Comparison of ENCODE assay signal across 1 cellular context in the genomic region with DNA sequence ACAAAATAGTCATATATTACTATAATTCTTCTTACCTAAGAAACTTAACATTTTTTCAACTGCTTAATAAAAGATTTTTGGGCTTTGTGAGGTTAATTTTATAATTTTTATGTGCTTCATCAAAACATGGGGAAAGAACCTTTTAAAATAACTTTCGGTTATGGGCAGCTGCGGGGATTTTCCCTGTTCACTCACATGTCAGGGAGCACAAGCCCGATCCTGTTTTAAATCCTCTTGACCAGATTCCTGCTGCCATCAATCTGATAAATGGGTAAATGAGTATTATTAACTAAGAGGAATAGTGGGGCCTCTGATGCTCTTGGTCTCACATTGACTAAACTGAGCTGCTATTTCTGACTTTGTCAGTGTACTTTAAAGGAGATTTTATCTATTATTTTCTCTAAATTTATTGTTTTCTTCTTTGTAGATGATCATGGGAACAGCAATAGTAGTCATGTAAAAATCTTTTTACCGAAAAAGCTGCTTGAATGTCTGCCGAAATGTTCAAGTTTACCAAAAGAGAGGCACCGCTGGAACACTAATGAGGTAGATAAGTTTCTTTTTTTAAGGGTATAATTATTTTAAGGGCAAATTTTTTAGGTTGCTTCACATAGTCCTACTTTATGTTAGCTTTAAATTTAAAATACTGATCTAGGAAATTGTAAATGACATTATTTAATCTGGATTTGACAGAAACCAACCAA.
TF ChIP-seq lines count a peak whose summit lies in the region.

No MANE protein-coding gene starts in this region.

TF ChIP-seq in GM12878, 131 proteins besides CTCF, POLR2A, EP300 and RAD21 (continued from another document and continues in another):
- no peak for TF ChIP-seq CEBPZ (IDR thresholded peaks at IDR 0.05; ENCODE audit: low read depth, low read length)
- TF ChIP-seq ZNF24 (IDR thresholded peaks at IDR 0.05), result no peak
- peak; percentile 85 for TF ChIP-seq MLLT1 (IDR thresholded peaks at IDR 0.05)
- TF ChIP-seq PAX5 (IDR thresholded peaks at IDR 0.05; ENCODE audit: borderline replicate concordance, low read depth, low read length), result no peak
- TF ChIP-seq ETV6 (conservative IDR thresholded peaks at IDR 0.05 in 1 of 2, IDR thresholded peaks at IDR 0.05 in 1 of 2; ENCODE audit: borderline replicate concordance in 1 of 2, low read depth in 1 of 2), result no peak
- TF ChIP-seq, protein P1, sequence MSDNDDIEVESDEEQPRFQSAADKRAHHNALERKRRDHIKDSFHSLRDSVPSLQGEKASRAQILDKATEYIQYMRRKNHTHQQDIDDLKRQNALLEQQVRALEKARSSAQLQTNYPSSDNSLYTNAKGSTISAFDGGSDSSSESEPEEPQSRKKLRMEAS (IDR thresholded peaks at IDR 0.05; ENCODE audit: low read depth, low read length), result no peak
- no peak for TF ChIP-seq ZBED1 (IDR thresholded peaks at IDR 0.05; ENCODE audit: borderline replicate concordance)
- TF ChIP-seq, protein P2, sequence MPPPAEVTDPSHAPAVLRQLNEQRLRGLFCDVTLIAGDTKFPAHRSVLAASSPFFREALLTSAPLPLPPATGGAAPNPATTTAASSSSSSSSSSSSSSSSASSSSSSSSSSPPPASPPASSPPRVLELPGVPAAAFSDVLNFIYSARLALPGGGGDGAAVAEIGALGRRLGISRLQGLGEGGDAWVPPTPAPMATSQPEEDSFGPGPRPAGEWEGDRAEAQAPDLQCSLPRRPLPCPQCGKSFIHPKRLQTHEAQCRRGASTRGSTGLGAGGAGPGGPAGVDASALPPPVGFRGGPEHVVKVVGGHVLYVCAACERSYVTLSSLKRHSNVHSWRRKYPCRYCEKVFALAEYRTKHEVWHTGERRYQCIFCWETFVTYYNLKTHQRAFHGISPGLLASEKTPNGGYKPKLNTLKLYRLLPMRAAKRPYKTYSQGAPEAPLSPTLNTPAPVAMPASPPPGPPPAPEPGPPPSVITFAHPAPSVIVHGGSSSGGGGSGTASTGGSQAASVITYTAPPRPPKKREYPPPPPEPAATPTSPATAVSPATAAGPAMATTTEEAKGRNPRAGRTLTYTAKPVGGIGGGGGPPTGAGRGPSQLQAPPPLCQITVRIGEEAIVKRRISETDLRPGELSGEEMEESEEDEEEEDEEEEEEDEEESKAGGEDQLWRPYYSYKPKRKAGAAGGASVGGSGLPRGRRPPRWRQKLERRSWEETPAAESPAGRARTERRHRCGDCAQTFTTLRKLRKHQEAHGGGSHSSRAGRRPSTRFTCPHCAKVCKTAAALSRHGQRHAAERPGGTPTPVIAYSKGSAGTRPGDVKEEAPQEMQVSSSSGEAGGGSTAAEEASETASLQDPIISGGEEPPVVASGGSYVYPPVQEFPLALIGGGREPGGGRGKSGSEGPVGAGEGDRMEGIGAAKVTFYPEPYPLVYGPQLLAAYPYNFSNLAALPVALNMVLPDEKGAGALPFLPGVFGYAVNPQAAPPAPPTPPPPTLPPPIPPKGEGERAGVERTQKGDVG (CRISPR knock-in tag; IDR thresholded peaks at IDR 0.05), result no peak
- TF ChIP-seq, protein P3, sequence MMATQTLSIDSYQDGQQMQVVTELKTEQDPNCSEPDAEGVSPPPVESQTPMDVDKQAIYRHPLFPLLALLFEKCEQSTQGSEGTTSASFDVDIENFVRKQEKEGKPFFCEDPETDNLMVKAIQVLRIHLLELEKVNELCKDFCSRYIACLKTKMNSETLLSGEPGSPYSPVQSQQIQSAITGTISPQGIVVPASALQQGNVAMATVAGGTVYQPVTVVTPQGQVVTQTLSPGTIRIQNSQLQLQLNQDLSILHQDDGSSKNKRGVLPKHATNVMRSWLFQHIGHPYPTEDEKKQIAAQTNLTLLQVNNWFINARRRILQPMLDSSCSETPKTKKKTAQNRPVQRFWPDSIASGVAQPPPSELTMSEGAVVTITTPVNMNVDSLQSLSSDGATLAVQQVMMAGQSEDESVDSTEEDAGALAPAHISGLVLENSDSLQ (IDR thresholded peaks at IDR 0.05), result 0 out of 2 replicates have a peak, but pooled peaks have one; percentile 29
- no peak for TF ChIP-seq MEF2A (IDR thresholded peaks at IDR 0.05; ENCODE audit: insufficient read depth, low read depth, low read length)
- no peak for TF ChIP-seq JUND (IDR thresholded peaks at IDR 0.05; ENCODE audit: low read depth, low read length)
- peak in 1 of 2 experiments; percentile 28; a peak in 1 of 4 replicates for TF ChIP-seq BHLHE40 (IDR thresholded peaks at IDR 0.05; ENCODE audit: borderline replicate concordance in 1 of 2, low read depth in 2 of 2, low read length in 1 of 2)
- no peak; the same call in 1 of the 2 replicates for TF ChIP-seq IKZF1 (conservative IDR thresholded peaks at IDR 0.05)
- TF ChIP-seq E4F1 (IDR thresholded peaks at IDR 0.05; ENCODE audit: borderline replicate concordance, partially characterized antibody), result no peak
- no peak for TF ChIP-seq HDGF (IDR thresholded peaks at IDR 0.05)
- TF ChIP-seq NR2C1 (IDR thresholded peaks at IDR 0.05), result no peak
- no peak for TF ChIP-seq ZNF207 (IDR thresholded peaks at IDR 0.05; ENCODE audit: borderline replicate concordance)
- no peak for TF ChIP-seq BCL11A (IDR thresholded peaks at IDR 0.05; ENCODE audit: low read depth, low read length)
- TF ChIP-seq NR2F1 (conservative IDR thresholded peaks at IDR 0.05), result no peak
- TF ChIP-seq E2F4 (IDR thresholded peaks at IDR 0.05; ENCODE audit: low read depth, low read length), result no peak
- TF ChIP-seq, protein P4, sequence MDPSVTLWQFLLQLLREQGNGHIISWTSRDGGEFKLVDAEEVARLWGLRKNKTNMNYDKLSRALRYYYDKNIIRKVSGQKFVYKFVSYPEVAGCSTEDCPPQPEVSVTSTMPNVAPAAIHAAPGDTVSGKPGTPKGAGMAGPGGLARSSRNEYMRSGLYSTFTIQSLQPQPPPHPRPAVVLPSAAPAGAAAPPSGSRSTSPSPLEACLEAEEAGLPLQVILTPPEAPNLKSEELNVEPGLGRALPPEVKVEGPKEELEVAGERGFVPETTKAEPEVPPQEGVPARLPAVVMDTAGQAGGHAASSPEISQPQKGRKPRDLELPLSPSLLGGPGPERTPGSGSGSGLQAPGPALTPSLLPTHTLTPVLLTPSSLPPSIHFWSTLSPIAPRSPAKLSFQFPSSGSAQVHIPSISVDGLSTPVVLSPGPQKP (IDR thresholded peaks at IDR 0.05; ENCODE audit: low read depth, low read length), result no peak
- TF ChIP-seq, protein P5, sequence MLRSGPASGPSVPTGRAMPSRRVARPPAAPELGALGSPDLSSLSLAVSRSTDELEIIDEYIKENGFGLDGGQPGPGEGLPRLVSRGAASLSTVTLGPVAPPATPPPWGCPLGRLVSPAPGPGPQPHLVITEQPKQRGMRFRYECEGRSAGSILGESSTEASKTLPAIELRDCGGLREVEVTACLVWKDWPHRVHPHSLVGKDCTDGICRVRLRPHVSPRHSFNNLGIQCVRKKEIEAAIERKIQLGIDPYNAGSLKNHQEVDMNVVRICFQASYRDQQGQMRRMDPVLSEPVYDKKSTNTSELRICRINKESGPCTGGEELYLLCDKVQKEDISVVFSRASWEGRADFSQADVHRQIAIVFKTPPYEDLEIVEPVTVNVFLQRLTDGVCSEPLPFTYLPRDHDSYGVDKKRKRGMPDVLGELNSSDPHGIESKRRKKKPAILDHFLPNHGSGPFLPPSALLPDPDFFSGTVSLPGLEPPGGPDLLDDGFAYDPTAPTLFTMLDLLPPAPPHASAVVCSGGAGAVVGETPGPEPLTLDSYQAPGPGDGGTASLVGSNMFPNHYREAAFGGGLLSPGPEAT (IDR thresholded peaks at IDR 0.05; ENCODE audit: low read depth), result peak; percentile 64; the same call in 1 of the 2 replicates
- TF ChIP-seq CREB1 (IDR thresholded peaks at IDR 0.05; ENCODE audit: low read depth), result no peak
- no peak for TF ChIP-seq SMAD5 (IDR thresholded peaks at IDR 0.05; ENCODE audit: low read depth)
- TF ChIP-seq CHD1 (IDR thresholded peaks at IDR 0.05; ENCODE audit: low read depth, low read length), result no peak
- TF ChIP-seq SREBF2 (IDR thresholded peaks at IDR 0.05; ENCODE audit: low read length), result no peak
- no peak for TF ChIP-seq USF2 (IDR thresholded peaks at IDR 0.05; ENCODE audit: borderline replicate concordance, low read depth, low read length)
- TF ChIP-seq NR2C2 (IDR thresholded peaks at IDR 0.05; ENCODE audit: borderline replicate concordance, control insufficient read depth, insufficient read length, low read depth), result no peak
- no peak for TF ChIP-seq SRF (IDR thresholded peaks at IDR 0.05; ENCODE audit: low read depth in 2 of 2, low read length in 2 of 2)
- no peak for TF ChIP-seq CHD2 (IDR thresholded peaks at IDR 0.05; ENCODE audit: borderline replicate concordance, low read depth, low read length)
- TF ChIP-seq E2F8 (IDR thresholded peaks at IDR 0.05; ENCODE audit: low read depth, partially characterized antibody), result no peak
- no peak for TF ChIP-seq IRF4 (IDR thresholded peaks at IDR 0.05; ENCODE audit: low read depth, low read length)
